Comparison of ENCODE assay signal across 16 cellular contexts in genomic region chr1:66266350-66266749, GRCh38.
DNase-seq lines count a peak whose midpoint lies in the region; ATAC-seq and TF ChIP-seq lines count a peak whose summit lies in the region.
"Had no signal": no experiment of that assay in that cellular context is flagged by ENCODE, and none has a peak within 500 bp of the region (broad histone marks: within the 10 kb centered on the region; RNA-seq: fewer than 3 reads in every experiment).

No MANE protein-coding gene starts in this region.

- H3K27me3 Mint-ChIP-seq in activated CD8-positive, alpha-beta T cell treated with anti-CD3 and anti-CD28 coated beads, Interleukin-2, amount 10 ng/mL, durations not matched to agents 7 days and 5 days (ENCODE audit: low read depth) = no peaks in the 10 kb centered on the region
- no peaks in the 10 kb centered on the region for H3K27me3 Mint-ChIP-seq in activated CD8-positive, alpha-beta T cell treated with anti-CD3 and anti-CD28 coated beads for 36 hours
- H3K27me3 Mint-ChIP-seq in activated naive CD4-positive, alpha-beta T cell treated with anti-CD3 and anti-CD28 coated beads for 36 hours (ENCODE audit: low read depth) = no peaks in the 10 kb centered on the region
- H3K27me3 Mint-ChIP-seq: activated B cell treated with CpG ODN at 0.5 μM for 24 hours had no signal

- intact Hi-C loops in activated CD8-positive, alpha-beta T cell treated with anti-CD3 and anti-CD28 coated beads for 36 hours (cut with micrococcal nuclease) = no loop called here
- intact Hi-C loops in dorsolateral prefrontal cortex (cut with DNase I) (no loop called here), sciatic nerve (cut with DNase I) (no loop called here)
- intact Hi-C loops in activated naive CD4-positive, alpha-beta T cell treated with anti-CD3 and anti-CD28 coated beads for 36 hours (cut with micrococcal nuclease) = no loop called here

- no peak for TF ChIP-seq POLR2A in erythroblast (IDR thresholded peaks at IDR 0.05; ENCODE audit: low read length)

- peak overlapping the region in 51 of 59 donors; percentile 0 to 97 (median 59) for H3K27ac ChIP-seq in dorsolateral prefrontal cortex
- H3K27ac ChIP-seq: SK-N-MC had no signal

- ATAC-seq in activated CD8-positive, alpha-beta T cell treated with anti-CD3 and anti-CD28 coated beads, Interleukin-2, amount 10 ng/mL, durations not matched to agents 7 days and 5 days = no peak
- ATAC-seq in activated CD8-positive, alpha-beta T cell treated with anti-CD3 and anti-CD28 coated beads for 36 hours = no peak
- peak; percentile 57 for ATAC-seq in sciatic nerve
- ATAC-seq: left lobe of liver had no signal

- no peaks in the 10 kb centered on the region for H3K27me3 ChIP-seq in dorsolateral prefrontal cortex
- H3K27me3 ChIP-seq: uterus had no signal

- CTCF ChIA-PET in activated CD8-positive, alpha-beta T cell treated with anti-CD3 and anti-CD28 coated beads, Interleukin-2, amount 10 ng/mL, durations not matched to agents 7 days and 5 days (lab: Charles Lee) = interaction anchor here (0.9 to 3.4 kb wide), 3 partner anchors 24 to 179 kb away, joined by 3 to 18 read pairs (median 5); no protein-coding TSS in a partner anchor
- CTCF ChIA-PET in activated CD8-positive, alpha-beta T cell treated with anti-CD3 and anti-CD28 coated beads for 36 hours (lab: Charles Lee) = interaction anchor here (1.1 to 3.2 kb wide), 4 partner anchors 25 to 180 kb away, joined by 3 to 14 read pairs (median 8); no protein-coding TSS in a partner anchor
- CTCF ChIA-PET in activated naive CD4-positive, alpha-beta T cell treated with anti-CD3 and anti-CD28 coated beads for 36 hours (lab: Charles Lee) = interaction anchor here (1.0 to 1.3 kb wide), 3 partner anchors 14 to 23 kb away, joined by 3 to 5 read pairs (median 4); no protein-coding TSS in a partner anchor

- H3K4me3 ChIP-seq in dorsolateral prefrontal cortex = no peak overlapping the region
- H3K4me3 ChIP-seq: SK-N-MC, uterus had no signal

- H3K4me3 Mint-ChIP-seq in activated CD8-positive, alpha-beta T cell treated with anti-CD3 and anti-CD28 coated beads, Interleukin-2, amount 10 ng/mL, durations not matched to agents 7 days and 5 days = no peak overlapping the region
- H3K4me3 Mint-ChIP-seq in activated CD8-positive, alpha-beta T cell treated with anti-CD3 and anti-CD28 coated beads for 36 hours = no peak overlapping the region
- H3K4me3 Mint-ChIP-seq in activated naive CD4-positive, alpha-beta T cell treated with anti-CD3 and anti-CD28 coated beads for 36 hours = no peak overlapping the region
- H3K4me3 Mint-ChIP-seq: activated B cell treated with CpG ODN at 0.5 μM for 24 hours had no signal

- peak overlapping the region; percentile 5 for H3K27ac Mint-ChIP-seq in activated CD8-positive, alpha-beta T cell treated with anti-CD3 and anti-CD28 coated beads, Interleukin-2, amount 10 ng/mL, durations not matched to agents 7 days and 5 days
- no peak overlapping the region for H3K27ac Mint-ChIP-seq in activated CD8-positive, alpha-beta T cell treated with anti-CD3 and anti-CD28 coated beads for 36 hours
- H3K27ac Mint-ChIP-seq in activated naive CD4-positive, alpha-beta T cell treated with anti-CD3 and anti-CD28 coated beads for 36 hours = no peak overlapping the region

- POLR2A ChIA-PET in activated CD8-positive, alpha-beta T cell treated with anti-CD3 and anti-CD28 coated beads, Interleukin-2, amount 10 ng/mL, durations not matched to agents 7 days and 5 days (lab: Charles Lee) = no interaction called here
- POLR2A ChIA-PET in activated CD8-positive, alpha-beta T cell treated with anti-CD3 and anti-CD28 coated beads for 36 hours (lab: Charles Lee) = interaction anchor here (1.1 kb wide), 1 partner anchor 180 kb away, joined by 4 read pairs; no protein-coding TSS in a partner anchor

- H3K9me3 Mint-ChIP-seq in activated CD8-positive, alpha-beta T cell treated with anti-CD3 and anti-CD28 coated beads, Interleukin-2, amount 10 ng/mL, durations not matched to agents 7 days and 5 days (ENCODE audit: insufficient read depth) = no peaks in the 10 kb centered on the region
- no peaks in the 10 kb centered on the region for H3K9me3 Mint-ChIP-seq in activated CD8-positive, alpha-beta T cell treated with anti-CD3 and anti-CD28 coated beads for 36 hours
- H3K9me3 Mint-ChIP-seq in activated naive CD4-positive, alpha-beta T cell treated with anti-CD3 and anti-CD28 coated beads for 36 hours = no peaks in the 10 kb centered on the region
- H3K9me3 Mint-ChIP-seq: activated B cell treated with CpG ODN at 0.5 μM for 24 hours had no signal

- no peak for DNase-seq in activated CD8-positive, alpha-beta T cell treated with anti-CD3 and anti-CD28 coated beads, Interleukin-2, amount 10 ng/mL, durations not matched to agents 7 days and 5 days
- no peak for DNase-seq in activated CD8-positive, alpha-beta T cell treated with anti-CD3 and anti-CD28 coated beads for 36 hours
- peak; percentile 34 for DNase-seq in NCI-H2107 (lab: John Stamatoyannopoulos, UW)
- no peak for DNase-seq in dorsolateral prefrontal cortex
- no peak for DNase-seq in sciatic nerve (ENCODE audit: low spot score)
- no peak for DNase-seq in AG08395 (ENCODE audit: low spot score)
- DNase-seq in erythroblast (lab: John Stamatoyannopoulos, UW) = no peak
- DNase-seq in activated naive CD4-positive, alpha-beta T cell treated with anti-CD3 and anti-CD28 coated beads for 36 hours = no peak
- DNase-seq: activated B cell treated with CpG ODN at 0.5 μM for 24 hours; effector CD4-positive, alpha-beta T cell; head of caudate nucleus; nucleus accumbens; stimulated activated CD8-positive, alpha-beta memory T cell treated with anti-CD3 and anti-CD28 coated beads, Interleukin-4, amount 100 ng/mL, for 48 hours; uterus had no signal

- peaks cover 45% of the 10 kb centered on the region for H3K4me1 Mint-ChIP-seq in activated CD8-positive, alpha-beta T cell treated with anti-CD3 and anti-CD28 coated beads, Interleukin-2, amount 10 ng/mL, durations not matched to agents 7 days and 5 days (ENCODE audit: low read depth)
- peaks cover 59% of the 10 kb centered on the region for H3K4me1 Mint-ChIP-seq in activated CD8-positive, alpha-beta T cell treated with anti-CD3 and anti-CD28 coated beads for 36 hours (ENCODE audit: low read depth)
- peaks cover 64% of the 10 kb centered on the region for H3K4me1 Mint-ChIP-seq in activated naive CD4-positive, alpha-beta T cell treated with anti-CD3 and anti-CD28 coated beads for 36 hours (ENCODE audit: low read depth)

- TF ChIP-seq CTCF in activated CD8-positive, alpha-beta T cell treated with anti-CD3 and anti-CD28 coated beads for 36 hours (IDR thresholded peaks at IDR 0.05) = no peak
- TF ChIP-seq CTCF in dorsolateral prefrontal cortex (IDR thresholded peaks at IDR 0.05 in 54 of 56, conservative IDR thresholded peaks at IDR 0.05 in 2 of 56; ENCODE audit: low read depth in 1 of 56, partially characterized antibody in 56 of 56) = no peak

- no peaks in the 10 kb centered on the region for H3K36me3 Mint-ChIP-seq in activated CD8-positive, alpha-beta T cell treated with anti-CD3 and anti-CD28 coated beads, Interleukin-2, amount 10 ng/mL, durations not matched to agents 7 days and 5 days (ENCODE audit: low read depth)
- H3K36me3 Mint-ChIP-seq in activated CD8-positive, alpha-beta T cell treated with anti-CD3 and anti-CD28 coated beads for 36 hours (ENCODE audit: low read depth) = no peaks in the 10 kb centered on the region
- H3K36me3 Mint-ChIP-seq in activated naive CD4-positive, alpha-beta T cell treated with anti-CD3 and anti-CD28 coated beads for 36 hours (ENCODE audit: low read depth) = no peaks in the 10 kb centered on the region
